Comparison of ENCODE assay signal across 14 cellular contexts in genomic region chr6:49570474-49571079, GRCh38. TPM values are rescaled to one million over a fixed set of nuclear protein-coding genes. Genes with fewer than 3 reads are reported as not detected.
DNase-seq lines count a peak whose midpoint lies in the region; ATAC-seq, FAIRE-seq and TF ChIP-seq lines count a peak whose summit lies in the region.
"Had no signal": no experiment of that assay in that cellular context is flagged by ENCODE, and none has a peak within 500 bp of the region (broad histone marks: within the 10 kb centered on the region; RNA-seq: fewer than 3 reads in every experiment).

No MANE protein-coding gene starts in this region.

- no peaks in the 10 kb centered on the region for H3K27me3 ChIP-seq in astrocyte (ENCODE audit: insufficient read depth, low read length)
- no peaks in the 10 kb centered on the region for H3K27me3 ChIP-seq in liver (ENCODE audit: control insufficient read depth in 4 of 4, insufficient read depth in 4 of 4, low read length in 3 of 4)
- H3K27me3 ChIP-seq: esophagus muscularis mucosa, vagina had no signal

- peaks cover 1% of the 10 kb centered on the region for H3K27me3 Mint-ChIP-seq in HFFc6 (ENCODE audit: insufficient read depth)
- no peaks in the 10 kb centered on the region for H3K27me3 Mint-ChIP-seq in astrocyte (ENCODE audit: low read depth, unreplicated experiment)

- H3K4me2 ChIP-seq in astrocyte (ENCODE audit: low read length), result no peak overlapping the region

- intact Hi-C loops in kidney (cut with DNase I), result no loop called here
- intact Hi-C loops in lower leg skin (cut with DNase I; ENCODE audit: low total_unique reads), result no loop called here

- no peak overlapping the region for H3K9ac ChIP-seq in astrocyte (ENCODE audit: low read length)
- peak overlapping the region; percentile 12 to 21 for H3K9ac ChIP-seq in liver (ENCODE audit: low read depth in 1 of 2, low read length in 2 of 2)
- no peak overlapping the region for H3K9ac ChIP-seq in kidney (ENCODE audit: low read length in 2 of 2)

- no peaks in the 10 kb centered on the region for H3K36me3 ChIP-seq in astrocyte (ENCODE audit: insufficient read depth, low read length)
- no peaks in the 10 kb centered on the region for H3K36me3 ChIP-seq in liver (ENCODE audit: control insufficient read depth in 4 of 4, insufficient read depth in 3 of 4, low read depth in 1 of 4, low read length in 3 of 4)
- H3K36me3 ChIP-seq in kidney (ENCODE audit: control insufficient read depth in 1 of 2, insufficient read depth in 2 of 2, low read length in 2 of 2), result no peaks in the 10 kb centered on the region
- H3K36me3 ChIP-seq: esophagus muscularis mucosa, vagina had no signal

- peak; percentile 71 to 79 for TF ChIP-seq RAD21 in liver (IDR thresholded peaks at IDR 0.05)

- H3K27ac ChIP-seq in astrocyte (ENCODE audit: low read depth, low read length) (no peak overlapping the region), liver (ENCODE audit: low read depth in 1 of 2, low read length in 2 of 2) (peak overlapping the region; percentile 56 to 70), kidney (ENCODE audit: low read depth in 2 of 2, low read length in 2 of 2) (no peak overlapping the region)
- H3K27ac ChIP-seq: esophagus muscularis mucosa, vagina had no signal

- no peak overlapping the region for H2AFZ ChIP-seq in astrocyte (ENCODE audit: low read depth, low read length)

- H3K4me3 Mint-ChIP-seq in HFFc6 (no peak overlapping the region), astrocyte (ENCODE audit: unreplicated experiment) (no peak overlapping the region)

- H3K9me3 ChIP-seq in astrocyte (ENCODE audit: insufficient read depth, low read depth, low read length) (no peaks in the 10 kb centered on the region), liver (ENCODE audit: control insufficient read depth in 4 of 4, low read length in 3 of 4) (no peaks in the 10 kb centered on the region), kidney (ENCODE audit: control insufficient read depth in 1 of 2, low read length in 2 of 2) (no peaks in the 10 kb centered on the region)
- H3K9me3 ChIP-seq: esophagus muscularis mucosa, vagina had no signal

- TF ChIP-seq CTCF in AG09309 (IDR thresholded peaks at IDR 0.05; ENCODE audit: control insufficient read depth, insufficient read depth, low read depth, low read length, missing control alignments) (peak; percentile 12), HFFc6 (IDR thresholded peaks at IDR 0.05) (peak; percentile 50), astrocyte (IDR thresholded peaks at IDR 0.05; ENCODE audit: insufficient read depth, low read depth, low read length) (peak; percentile 9), liver (IDR thresholded peaks at IDR 0.05; ENCODE audit: low read depth, low read length, missing input control) (peak; percentile 52), kidney (IDR thresholded peaks at IDR 0.05; ENCODE audit: borderline replicate concordance, extremely low read depth, insufficient read depth) (no peak), lower leg skin (IDR thresholded peaks at IDR 0.05) (no peak)

- no peak for DNase-seq in AG09309 (ENCODE audit: low read depth)
- DNase-seq in HFFc6, result peak; percentile 2
- DNase-seq in astrocyte (ENCODE audit: low read depth), result peak; percentile 18
- DNase-seq in kidney, result no peak
- DNase-seq in lower leg skin (ENCODE audit: low spot score in 2 of 2), result no peak
- DNase-seq: amygdala, retina, T-helper 1 cell had no signal

- H3K9me3 Mint-ChIP-seq in HFFc6, result no peaks in the 10 kb centered on the region
- H3K9me3 Mint-ChIP-seq in astrocyte (ENCODE audit: unreplicated experiment), result no peaks in the 10 kb centered on the region

- no peak for TF ChIP-seq POLR2A in lower leg skin (IDR thresholded peaks at IDR 0.05)

- ATAC-seq in HG03045 (IDR thresholded peaks at IDR 0.05; ENCODE audit: unreplicated experiment), result no peak
- no peak for ATAC-seq in HG03432 (IDR thresholded peaks at IDR 0.05; ENCODE audit: unreplicated experiment)

- H3K36me3 Mint-ChIP-seq in HFFc6 (ENCODE audit: low read depth) (no peaks in the 10 kb centered on the region), astrocyte (ENCODE audit: low read depth, unreplicated experiment) (no peaks in the 10 kb centered on the region)

- FAIRE-seq in astrocyte (lab: Jason Lieb, UNC), result no peak
- FAIRE-seq in kidney (lab: Jason Lieb, UNC), result no peak
- FAIRE-seq: islet of Langerhans had no signal

- H3K79me2 ChIP-seq in astrocyte (ENCODE audit: insufficient read depth, low read length), result no peaks in the 10 kb centered on the region

- H4K20me1 ChIP-seq in astrocyte (ENCODE audit: insufficient read depth, low read length), result no peaks in the 10 kb centered on the region

- 35% methylated on average over 6 of the region's 6 CpGs for WGBS in liver
- 62% methylated on average over 6 of the region's 6 CpGs for WGBS in lower leg skin, 2 donors

- H3K4me1 Mint-ChIP-seq in HFFc6 (ENCODE audit: low read depth), result peaks cover 5% of the 10 kb centered on the region; the same call in 1 of the 2 replicates
- H3K4me1 Mint-ChIP-seq in astrocyte (ENCODE audit: low read depth, unreplicated experiment), result peaks cover 5% of the 10 kb centered on the region

- H3K4me1 ChIP-seq in astrocyte (ENCODE audit: insufficient read depth, low read length) (peaks cover 7% of the 10 kb centered on the region), liver (ENCODE audit: control insufficient read depth in 4 of 4, insufficient read depth in 4 of 4, low read length in 3 of 4) (peaks cover 0 to 12% (median 10%) of the 10 kb centered on the region in 4 donors), kidney (ENCODE audit: control insufficient read depth in 1 of 2, insufficient read depth in 1 of 2, low read depth in 1 of 2, low read length in 2 of 2) (no peaks in the 10 kb centered on the region)
- H3K4me1 ChIP-seq: vagina had no signal

- H3K4me3 ChIP-seq in AG09309 (ENCODE audit: control insufficient read depth, low read depth, low read length) (no peak overlapping the region), astrocyte (ENCODE audit: insufficient read depth, low read depth, low read length) (no peak overlapping the region), liver (ENCODE audit: low read depth in 1 of 3, low read length in 3 of 3) (no peak overlapping the region), kidney (ENCODE audit: low read length in 2 of 2) (no peak overlapping the region), lower leg skin (ENCODE audit: low read depth, poor library complexity, severe bottlenecking) (no peak overlapping the region)
- H3K4me3 ChIP-seq: esophagus muscularis mucosa, vagina had no signal

- H3K27ac Mint-ChIP-seq in HFFc6 (no peak overlapping the region), astrocyte (ENCODE audit: unreplicated experiment) (no peak overlapping the region)

TF ChIP-seq in liver, 16 proteins besides CTCF, POLR2A, EP300 and RAD21:
- peak; percentile 26 for TF ChIP-seq MAX (IDR thresholded peaks at IDR 0.05)
- no peak for TF ChIP-seq ATF3 (IDR thresholded peaks at IDR 0.05)
- peak; percentile 65 to 70 for TF ChIP-seq HNF4A (conservative IDR thresholded peaks at IDR 0.05)
- peak in 1 of 2 donors; percentile 20 for TF ChIP-seq RXRA (IDR thresholded peaks at IDR 0.05)
- no peak for TF ChIP-seq TAF1 (conservative IDR thresholded peaks at IDR 0.05)
- no peak for TF ChIP-seq FOXA1 (IDR thresholded peaks at IDR 0.05)

RNA-seq across cellular contexts. Expression of gene C6orf141, which starts 20.1 kb away (rescaled TPM):
- total RNA-seq in HFFc6 (2021; fragmentation: NEBNext Ultra II Directional; extraction: Animal tissue kit (Norgen Biotek cat#: 25700)), result not detected
- total RNA-seq in astrocyte (0.55 and 4.6 TPM in 2 replicates), liver (under 1 TPM; 0.14 to 0.84 TPM), kidney (2.2 TPM), lower leg skin (10 to 100 TPM in 2 of 4 donors, 1 to 10 TPM in 2; 4.2 to 25.6 (median 9.5) TPM)
- polyA plus RNA-seq in liver (under 1 TPM; 0.33 to 0.43 TPM), kidney (ENCODE audit: insufficient read depth, low read depth, low replicate concordance) (not detected)

Comparison
In these comparisons a context has a peak if more than half of its experiments do, and no peak if none do; other contexts are left out.
1. DNase-seq: peak in HFFc6 (single experiment) and astrocyte (single experiment); none in AG09309 (single experiment), kidney (single experiment) and lower leg skin (0 of 2).
2. CTCF ChIP-seq: peak in AG09309 (single experiment), HFFc6 (single experiment), astrocyte (single experiment) and liver (single experiment); none in kidney (single experiment) and lower leg skin (0 of 3).
3. H3K27ac ChIP-seq: peak in liver (2 of 2); none in astrocyte (single experiment) and kidney (0 of 2).
4. H3K9ac ChIP-seq: peak in liver (2 of 2); none in astrocyte (single experiment) and kidney (0 of 2).